Comparison of ENCODE assay signal across 8 cellular contexts in the genomic region with DNA sequence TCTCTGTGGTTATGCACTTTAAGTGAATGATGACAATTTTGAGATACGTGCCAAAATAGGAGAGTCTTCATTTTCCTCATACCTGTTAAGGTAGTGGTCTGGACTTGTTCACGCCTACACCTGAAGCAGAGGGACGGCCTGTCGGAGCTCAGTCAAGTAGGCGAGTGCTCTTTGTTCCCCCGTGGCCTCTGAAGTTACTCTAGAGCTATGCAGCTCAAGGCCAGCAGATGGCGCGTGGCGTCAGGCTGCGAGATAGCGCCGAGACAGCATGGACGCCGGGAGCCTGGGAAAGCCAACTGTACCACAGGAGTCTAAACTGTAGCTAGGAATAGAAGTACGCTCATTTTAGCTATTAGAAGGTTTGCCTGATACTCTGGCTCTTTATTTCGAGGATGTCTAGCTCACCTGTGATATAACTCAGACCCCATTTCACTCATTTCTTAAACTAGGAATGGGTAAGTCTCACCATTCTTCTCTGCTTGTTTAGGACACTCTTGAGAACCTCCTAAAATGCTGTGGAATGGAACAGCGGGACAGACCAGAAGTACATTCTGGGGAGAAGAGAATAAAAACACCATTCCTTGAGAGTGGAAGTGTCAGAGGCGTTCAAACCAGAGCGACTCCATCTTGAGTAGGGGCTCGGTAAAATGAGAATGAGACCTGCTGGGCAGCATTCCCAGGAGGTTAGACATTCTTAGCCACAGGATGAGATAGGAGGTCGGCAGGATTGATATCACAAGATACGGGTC.
A peak's percentile ranks its signal among the peaks of the same experiment; 100 is the strongest.
DNase-seq lines count a peak whose midpoint lies in the region; ATAC-seq, FAIRE-seq and TF ChIP-seq lines count a peak whose summit lies in the region.

No MANE protein-coding gene starts in this region.

- H3K9ac ChIP-seq in neuronal stem cell (ENCODE audit: low read depth, low read length, poor library complexity), result no peak overlapping the region

- H3K14ac ChIP-seq in neuronal stem cell (ENCODE audit: low read length), result no peak overlapping the region

- H3K27me3 ChIP-seq in Panc1 (ENCODE audit: control insufficient read depth, insufficient read depth, low read length) (no peaks in the 10 kb centered on the region), neuronal stem cell (ENCODE audit: control insufficient read depth in 3 of 3, insufficient read depth in 3 of 3, low read depth in 1 of 3, low read length in 3 of 3) (no peaks in the 10 kb centered on the region), testis (no peaks in the 10 kb centered on the region)

- H3K9me3 ChIP-seq in Panc1 (ENCODE audit: control insufficient read depth, insufficient read depth, low read depth, low read length) (no peaks in the 10 kb centered on the region), neuronal stem cell (replicated peaks in 1 of 2; ENCODE audit: control insufficient read depth in 2 of 2, insufficient read depth in 1 of 2, low read depth in 1 of 2, low read length in 2 of 2) (peaks cover 0 to 12% of the 10 kb centered on the region in 2 donors), testis (no peaks in the 10 kb centered on the region)

- H2AK5ac ChIP-seq in neuronal stem cell (ENCODE audit: low read depth, low read length), result no peak overlapping the region

- H3K4me3 ChIP-seq in Panc1 (ENCODE audit: low read depth in 2 of 2, low read length in 2 of 2), result no peak overlapping the region
- no peak overlapping the region for H3K4me3 ChIP-seq in neuronal stem cell (ENCODE audit: low read length in 2 of 2)
- H3K4me3 ChIP-seq in testis, result peak overlapping the region in 1 of 2 donors; percentile 0

- intact Hi-C loops in Panc1 (cut with micrococcal nuclease; ENCODE audit: unreplicated experiment), result loop anchor here (5.0 kb wide), 1 partner anchor 530 kb away; no protein-coding TSS in a partner anchor
- intact Hi-C loops in testis (cut with DNase I; ENCODE audit: low total_unique reads), result no loop called here

- H3K27ac ChIP-seq in Panc1 (ENCODE audit: low read length), result peak overlapping the region; percentile 78
- H3K27ac ChIP-seq in neuronal stem cell (replicated peaks; ENCODE audit: low read length), result no peak overlapping the region
- H3K27ac ChIP-seq in testis, result no peak overlapping the region

- no CpG with 5 or more reads among the region's 22 CpGs for WGBS in neuronal stem cell (ENCODE audit: extremely low coverage in 2 of 2, insufficient read length in 2 of 2, insufficient replicate concordance in 1 of 2), 2 donors
- 22 to 27% methylated on average over 16 to 22 of the region's 22 CpGs for WGBS in testis, 2 donors

- peak; percentile 96 for TF ChIP-seq CTCF in Panc1 (IDR thresholded peaks at IDR 0.05)
- TF ChIP-seq CTCF in testis (IDR thresholded peaks at IDR 0.05), result peak; percentile 61 to 85 (median 73)

- H3K4me2 ChIP-seq in neuronal stem cell (ENCODE audit: insufficient read depth, low read length, poor library complexity, severe bottlenecking), result no peak overlapping the region

- no peak overlapping the region for H2BK15ac ChIP-seq in neuronal stem cell (ENCODE audit: low read length)

- no peak overlapping the region for H2BK120ac ChIP-seq in neuronal stem cell (ENCODE audit: low read depth, low read length)

- no peak for TF ChIP-seq POLR2A in testis (IDR thresholded peaks at IDR 0.05)

- H3K4me1 ChIP-seq in Panc1 (ENCODE audit: control insufficient read depth, insufficient read depth, low read length) (no peaks in the 10 kb centered on the region; the same call in 1 of the 2 replicates), neuronal stem cell (ENCODE audit: control insufficient read depth in 2 of 2, insufficient read depth in 1 of 2, low read depth in 1 of 2, low read length in 2 of 2) (no peaks in the 10 kb centered on the region), testis (no peaks in the 10 kb centered on the region)

- H2BK12ac ChIP-seq in neuronal stem cell (ENCODE audit: low read length), result no peak overlapping the region

- peak overlapping the region; percentile 85 for H2AFZ ChIP-seq in neuronal stem cell (ENCODE audit: low read length)

- no TSS peak for BruUV-seq in Panc1 (replicated peaks; lab: Mats Ljungman, UMichigan)

- no peak overlapping the region for H2BK5ac ChIP-seq in neuronal stem cell (ENCODE audit: low read length)

- FAIRE-seq in HTR-8/SVneo (lab: Jason Lieb, UNC), result peak; percentile 46

- in situ Hi-C loops in Panc1 (cut with HindIII; ENCODE audit: low pct_unique_long_range_greater_than_20kb, low sequenced_read_pairs), result no loop called here

- H3K36me3 ChIP-seq in Panc1 (ENCODE audit: control insufficient read depth, insufficient read depth, low read length) (no peaks in the 10 kb centered on the region), neuronal stem cell (replicated peaks in 1 of 2; ENCODE audit: control insufficient read depth in 2 of 2, insufficient read depth in 2 of 2, low read length in 2 of 2) (no peaks in the 10 kb centered on the region), testis (ENCODE audit: low read depth, missing control alignments) (no peaks in the 10 kb centered on the region)

- DNase-seq in DMS153 (lab: John Stamatoyannopoulos, UW) (peak; percentile 19), HTR-8/SVneo (ENCODE audit: insufficient read length, low spot score) (peak; percentile 69), Panc1 (ENCODE audit: low read depth, low spot score) (no peak), activated T-helper 1 cell treated with Interleukin-2 at 50 U/mL for 16 hours (ENCODE audit: low read depth) (peak; percentile 8), fibroblast of the conjunctiva (ENCODE audit: low read depth) (peak; percentile 61), neuronal stem cell (ENCODE audit: low spot score) (peak; percentile 62), testis (peak; percentile 91)

- CTCF ChIA-PET in Panc1 (lab: Charles Lee), result interaction anchor here (0.6 to 1.5 kb wide), 10 partner anchors 18 to 551 kb away, joined by 3 to 6 read pairs (median 4); no protein-coding TSS in a partner anchor

- POLR2A ChIA-PET in Panc1 (lab: Charles Lee), result interaction anchor here (0.6 kb wide), 1 partner anchor 449 kb away, joined by 5 read pairs; no protein-coding TSS in a partner anchor

- H4K8ac ChIP-seq in neuronal stem cell (ENCODE audit: low read depth, low read length), result no peak overlapping the region

- ATAC-seq in GM21381 (IDR thresholded peaks at IDR 0.05; ENCODE audit: unreplicated experiment) (peak; percentile 99), Panc1 (peak; percentile 100)

- no peak overlapping the region for H4K91ac ChIP-seq in neuronal stem cell (ENCODE audit: low read depth, low read length, poor library complexity)

- no peak overlapping the region for H3K18ac ChIP-seq in neuronal stem cell (ENCODE audit: low read length)

- no peak overlapping the region for H3K4ac ChIP-seq in neuronal stem cell (ENCODE audit: low read length)

- H3K23ac ChIP-seq in neuronal stem cell (ENCODE audit: low read depth, low read length, poor library complexity), result no peak overlapping the region

- H3K79me1 ChIP-seq in neuronal stem cell (ENCODE audit: low read depth, low read length), result no peaks in the 10 kb centered on the region
